ENCODE assay signal across 8 cellular contexts in the genomic region with DNA sequence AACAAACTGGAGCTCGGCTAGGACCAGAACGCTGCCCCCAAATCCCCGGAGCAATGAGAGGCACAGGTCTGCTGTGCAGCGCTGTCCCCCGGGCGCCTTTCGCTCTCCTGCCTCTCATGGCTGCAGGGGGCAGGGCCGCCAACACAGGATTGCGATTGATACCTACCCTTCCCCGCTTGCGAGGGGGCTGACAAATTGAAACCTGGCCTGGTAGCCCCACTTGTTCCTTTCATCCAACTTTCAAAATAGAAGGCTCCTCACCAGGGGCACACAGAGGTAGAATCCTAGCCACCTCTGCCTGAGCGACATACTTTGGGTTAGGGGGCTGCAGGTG. TPM values are rescaled to one million over a fixed set of nuclear protein-coding genes. Genes with fewer than 3 reads are reported as not detected.
DNase-seq lines count a peak whose midpoint lies in the region; ATAC-seq and TF ChIP-seq lines count a peak whose summit lies in the region.

No MANE protein-coding gene starts in this region.

- DNase-seq in effector memory CD4-positive, alpha-beta T cell = no peak
- no peak for DNase-seq in NCI-H446 treated with DMSO at 0.1 percent for 48 hours (lab: John Stamatoyannopoulos, UW)
- DNase-seq in cerebellar nuclear complex (lab: John Stamatoyannopoulos, UW) = no peak
- DNase-seq in anterior cingulate cortex (lab: John Stamatoyannopoulos, UW) = no peak

- H3K27ac ChIP-seq in KOPT-K1 (ENCODE audit: low read depth, low read length, poor library complexity, severe bottlenecking) (peak overlapping the region; percentile 79), neural cell (ENCODE audit: low read length) (no peak overlapping the region)
- H3K27ac ChIP-seq in effector memory CD4-positive, alpha-beta T cell (ENCODE audit: insufficient read depth, low read length, poor library complexity, severe bottlenecking) = peak overlapping the region; percentile 44

- no peaks in the 10 kb centered on the region for H3K79me2 ChIP-seq in neural cell (replicated peaks; ENCODE audit: insufficient read depth, low read length)

- no peaks in the 10 kb centered on the region for H3K27me3 ChIP-seq in effector memory CD4-positive, alpha-beta T cell (replicated peaks; ENCODE audit: control insufficient read depth, insufficient read depth, low read length, poor library complexity, severe bottlenecking)
- no peaks in the 10 kb centered on the region for H3K27me3 ChIP-seq in neural cell (ENCODE audit: insufficient read depth, low read depth, low read length)

- ATAC-seq in GM21528 (IDR thresholded peaks at IDR 0.05; ENCODE audit: low FRiP score, unreplicated experiment) (peak; percentile 14), GM21381 (IDR thresholded peaks at IDR 0.05; ENCODE audit: unreplicated experiment) (no peak)

- H4K20me1 ChIP-seq in neural cell (ENCODE audit: insufficient read depth) = no peaks in the 10 kb centered on the region

- H3K36me3 ChIP-seq in KOPT-K1 (ENCODE audit: insufficient read depth, low read length) = peaks cover 42% of the 10 kb centered on the region
- peaks cover 33% of the 10 kb centered on the region for H3K36me3 ChIP-seq in effector memory CD4-positive, alpha-beta T cell (ENCODE audit: control insufficient read depth, insufficient read depth, low read length)
- no peaks in the 10 kb centered on the region for H3K36me3 ChIP-seq in neural cell (ENCODE audit: insufficient read depth, low read length)

- TF ChIP-seq EP300 in neural cell (conservative IDR thresholded peaks at IDR 0.05; ENCODE audit: poor library complexity, severe bottlenecking) = no peak

- peak overlapping the region; percentile 62 for H3K9ac ChIP-seq in neural cell (ENCODE audit: low read length)

- no peaks in the 10 kb centered on the region for H3K9me3 ChIP-seq in KOPT-K1 (ENCODE audit: insufficient read depth, low read length, poor library complexity, severe bottlenecking)
- H3K9me3 ChIP-seq in effector memory CD4-positive, alpha-beta T cell (ENCODE audit: control insufficient read depth, low read length) = no peaks in the 10 kb centered on the region
- H3K9me3 ChIP-seq in neural cell (ENCODE audit: low read length) = no peaks in the 10 kb centered on the region

- peaks cover 23% of the 10 kb centered on the region for H3K4me1 ChIP-seq in effector memory CD4-positive, alpha-beta T cell (ENCODE audit: control insufficient read depth, insufficient read depth, low read length, poor library complexity, severe bottlenecking)

- no peak for TF ChIP-seq CTCF in neural cell (IDR thresholded peaks at IDR 0.05; ENCODE audit: poor library complexity, severe bottlenecking)

- H3K9me2 ChIP-seq in neural cell (ENCODE audit: insufficient read depth, low read length) = no peaks in the 10 kb centered on the region

- TF ChIP-seq RAD21 in neural cell (conservative IDR thresholded peaks at IDR 0.05) = no peak

- no peak overlapping the region for H2AFZ ChIP-seq in neural cell (ENCODE audit: low read depth, low read length)

- H3K4me2 ChIP-seq in neural cell (ENCODE audit: low read length) = no peak overlapping the region

- H3F3A ChIP-seq in neural cell (ENCODE audit: insufficient read depth, low read length, poor library complexity, severe bottlenecking) = no peaks in the 10 kb centered on the region

- H3K4me3 ChIP-seq in effector memory CD4-positive, alpha-beta T cell (ENCODE audit: insufficient read depth, low read depth, low read length, poor library complexity, severe bottlenecking) = peak overlapping the region; percentile 67
- peak overlapping the region; percentile 90 for H3K4me3 ChIP-seq in neural cell (ENCODE audit: low read length)

TF ChIP-seq in neural cell, 6 proteins besides CTCF, POLR2A, EP300 and RAD21:
- TF ChIP-seq POLR2AphosphoS5 (IDR thresholded peaks at IDR 0.05) (no peak), TAF1 (IDR thresholded peaks at IDR 0.05; ENCODE audit: low read depth) (no peak), SMC3 (conservative IDR thresholded peaks at IDR 0.05; ENCODE audit: poor library complexity) (no peak), MXI1 (conservative IDR thresholded peaks at IDR 0.05; ENCODE audit: poor library complexity, severe bottlenecking) (no peak), EZH2 (IDR thresholded peaks at IDR 0.05; ENCODE audit: borderline replicate concordance, insufficient read depth, low read length, poor library complexity, severe bottlenecking) (no peak)
- TF ChIP-seq, protein P1, sequence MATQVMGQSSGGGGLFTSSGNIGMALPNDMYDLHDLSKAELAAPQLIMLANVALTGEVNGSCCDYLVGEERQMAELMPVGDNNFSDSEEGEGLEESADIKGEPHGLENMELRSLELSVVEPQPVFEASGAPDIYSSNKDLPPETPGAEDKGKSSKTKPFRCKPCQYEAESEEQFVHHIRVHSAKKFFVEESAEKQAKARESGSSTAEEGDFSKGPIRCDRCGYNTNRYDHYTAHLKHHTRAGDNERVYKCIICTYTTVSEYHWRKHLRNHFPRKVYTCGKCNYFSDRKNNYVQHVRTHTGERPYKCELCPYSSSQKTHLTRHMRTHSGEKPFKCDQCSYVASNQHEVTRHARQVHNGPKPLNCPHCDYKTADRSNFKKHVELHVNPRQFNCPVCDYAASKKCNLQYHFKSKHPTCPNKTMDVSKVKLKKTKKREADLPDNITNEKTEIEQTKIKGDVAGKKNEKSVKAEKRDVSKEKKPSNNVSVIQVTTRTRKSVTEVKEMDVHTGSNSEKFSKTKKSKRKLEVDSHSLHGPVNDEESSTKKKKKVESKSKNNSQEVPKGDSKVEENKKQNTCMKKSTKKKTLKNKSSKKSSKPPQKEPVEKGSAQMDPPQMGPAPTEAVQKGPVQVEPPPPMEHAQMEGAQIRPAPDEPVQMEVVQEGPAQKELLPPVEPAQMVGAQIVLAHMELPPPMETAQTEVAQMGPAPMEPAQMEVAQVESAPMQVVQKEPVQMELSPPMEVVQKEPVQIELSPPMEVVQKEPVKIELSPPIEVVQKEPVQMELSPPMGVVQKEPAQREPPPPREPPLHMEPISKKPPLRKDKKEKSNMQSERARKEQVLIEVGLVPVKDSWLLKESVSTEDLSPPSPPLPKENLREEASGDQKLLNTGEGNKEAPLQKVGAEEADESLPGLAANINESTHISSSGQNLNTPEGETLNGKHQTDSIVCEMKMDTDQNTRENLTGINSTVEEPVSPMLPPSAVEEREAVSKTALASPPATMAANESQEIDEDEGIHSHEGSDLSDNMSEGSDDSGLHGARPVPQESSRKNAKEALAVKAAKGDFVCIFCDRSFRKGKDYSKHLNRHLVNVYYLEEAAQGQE (IDR thresholded peaks at IDR 0.05; ENCODE audit: borderline replicate concordance) = no peak

RNA-seq across cellular contexts. Expression of a gene that starts 0.6 kb away (rescaled TPM):
- 2.2 and 8.5 TPM in 2 replicates for polyA plus RNA-seq in neural cell
- polyA minus RNA-seq in neural cell = 0.81 TPM in 1 of 2 replicates, not detected in the other

RNA-seq across cellular contexts. Expression of a gene that starts 23.3 kb away (rescaled TPM):
- polyA plus RNA-seq in neural cell = not detected in 2 replicates
- not detected in 2 replicates for polyA minus RNA-seq in neural cell

RNA-seq across cellular contexts. Expression of a gene that starts 36.8 kb away (rescaled TPM):
- 11.9 and 22.0 TPM in 2 replicates for polyA plus RNA-seq in neural cell
- 8.8 and 10.5 TPM in 2 replicates for polyA minus RNA-seq in neural cell

RNA-seq across cellular contexts. Expression of a gene that starts 43.4 kb away (rescaled TPM):
- polyA plus RNA-seq in neural cell = 0.05 TPM in 1 of 2 replicates, not detected in the other
- polyA minus RNA-seq in neural cell = 0.12 and 0.24 TPM in 2 replicates
